Comparison of ENCODE assay signal across 9 cellular contexts in the genomic region with DNA sequence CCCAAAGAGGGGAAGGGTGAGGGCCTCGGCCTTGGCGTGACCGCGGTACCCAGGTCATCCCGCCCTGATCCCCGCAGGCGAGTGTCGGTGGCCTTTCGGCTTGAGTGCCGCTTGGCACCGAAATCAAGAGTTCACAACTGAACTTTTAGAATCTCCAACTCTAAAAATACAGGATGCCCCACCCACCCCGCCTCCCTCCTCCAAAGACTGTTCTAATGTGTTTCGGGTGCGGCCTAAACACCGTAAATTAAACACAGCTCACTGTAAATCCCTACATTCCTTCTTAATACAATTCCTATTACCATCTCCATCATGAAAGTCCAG. TPM values are rescaled to one million over a fixed set of nuclear protein-coding genes. Genes with fewer than 3 reads are reported as not detected.
DNase-seq lines count a peak whose midpoint lies in the region; ATAC-seq and TF ChIP-seq lines count a peak whose summit lies in the region.
"Had no signal": no experiment of that assay in that cellular context is flagged by ENCODE, and none has a peak within 500 bp of the region (broad histone marks: within the 10 kb centered on the region; RNA-seq: fewer than 3 reads in every experiment).

No MANE protein-coding gene starts in this region.

- H3K4me2 ChIP-seq in GM23248 (ENCODE audit: unreplicated experiment): peak overlapping the region; percentile 84

- peak; percentile 53 for DNase-seq in GM23248
- DNase-seq in activated T-cell treated with anti-CD3 and anti-CD28 coated beads, Interleukin-2, amount 50 U/mL, for 72 hours: no peak
- no peak for DNase-seq in right atrium auricular region (ENCODE audit: low spot score)
- DNase-seq in gastrocnemius medialis: no peak
- DNase-seq in ureter (ENCODE audit: low spot score): no peak
- no peak for DNase-seq in NCI-H128 (lab: John Stamatoyannopoulos, UW; ENCODE audit: unreplicated experiment)
- DNase-seq in central memory CD4-positive, alpha-beta T cell: no peak
- DNase-seq: NCI-H187 treated with DMSO at 0.1 percent for 48 hours had no signal

- no peak for ATAC-seq in activated T-cell treated with anti-CD3 and anti-CD28 coated beads, Interleukin-2, amount 50 U/mL, for 72 hours (replicated peaks in 1 of 2)
- ATAC-seq in gastrocnemius medialis (peak in 1 of 2 donors; percentile 2), GM21367 (IDR thresholded peaks at IDR 0.05; ENCODE audit: unreplicated experiment) (no peak)

- peak overlapping the region; percentile 86 for H3K9ac ChIP-seq in GM23248

- H4K20me1 ChIP-seq in GM23248 (ENCODE audit: insufficient read depth): no peaks in the 10 kb centered on the region

- H3K4me1 ChIP-seq in GM23248 (ENCODE audit: insufficient read depth) (peaks cover 5% of the 10 kb centered on the region; the same call in 1 of the 2 replicates), right atrium auricular region (peaks cover 0 to 23% of the 10 kb centered on the region in 2 donors), gastrocnemius medialis (peaks cover 9 to 15% of the 10 kb centered on the region in 2 donors)

- H3F3A ChIP-seq in GM23248 (ENCODE audit: insufficient read depth): no peaks in the 10 kb centered on the region

- H3K9me2 ChIP-seq in GM23248 (ENCODE audit: insufficient read depth): no peaks in the 10 kb centered on the region

- H3K27ac ChIP-seq in GM23248: peak overlapping the region; percentile 27
- peak overlapping the region; percentile 85 to 89 for H3K27ac ChIP-seq in right atrium auricular region
- H3K27ac ChIP-seq in gastrocnemius medialis: peak overlapping the region; percentile 80 to 90 (median 82)

- H3K36me3 ChIP-seq in GM23248 (ENCODE audit: low read depth) (no peaks in the 10 kb centered on the region), right atrium auricular region (no peaks in the 10 kb centered on the region), gastrocnemius medialis (no peaks in the 10 kb centered on the region)

- no peak overlapping the region for H3K27ac Mint-ChIP-seq in activated T-cell treated with anti-CD3 and anti-CD28 coated beads, Interleukin-2, amount 50 U/mL, for 72 hours

- peak overlapping the region; percentile 77 for H3K4me3 ChIP-seq in GM23248
- H3K4me3 ChIP-seq in right atrium auricular region: peak overlapping the region; percentile 60 to 66
- peak overlapping the region; percentile 63 to 68 (median 64) for H3K4me3 ChIP-seq in gastrocnemius medialis

- peaks cover 45% of the 10 kb centered on the region for H3K4me1 Mint-ChIP-seq in activated T-cell treated with anti-CD3 and anti-CD28 coated beads, Interleukin-2, amount 50 U/mL, for 72 hours (ENCODE audit: low read depth)

- H3K4me3 Mint-ChIP-seq in activated T-cell treated with anti-CD3 and anti-CD28 coated beads, Interleukin-2, amount 50 U/mL, for 72 hours: peak overlapping the region; percentile 75 to 80

- WGBS in GM23248 (ENCODE audit: low coverage in 1 of 2, low lambda C conversion rate in 2 of 2, missing lambda C conversion rate in 2 of 2), 2 experiments: 2 to 6% methylated on average over 9 to 15 of the region's 15 CpGs

- H3K79me2 ChIP-seq in GM23248 (ENCODE audit: insufficient read depth): no peaks in the 10 kb centered on the region

- intact Hi-C loops in gastrocnemius medialis (cut with DNase I; ENCODE audit: low total_unique reads): no loop called here

- H3K27me3 ChIP-seq in GM23248 (replicated peaks; ENCODE audit: insufficient read depth): no peaks in the 10 kb centered on the region
- no peaks in the 10 kb centered on the region for H3K27me3 ChIP-seq in right atrium auricular region
- H3K27me3 ChIP-seq in gastrocnemius medialis: no peaks in the 10 kb centered on the region

- no peak for TF ChIP-seq CTCF in right atrium auricular region (IDR thresholded peaks at IDR 0.05)
- no peak for TF ChIP-seq CTCF in gastrocnemius medialis (IDR thresholded peaks at IDR 0.05 in 4 of 5, conservative IDR thresholded peaks at IDR 0.05 in 1 of 5)

- H3K9me3 ChIP-seq in GM23248 (ENCODE audit: low read depth) (no peaks in the 10 kb centered on the region), right atrium auricular region (no peaks in the 10 kb centered on the region), gastrocnemius medialis (no peaks in the 10 kb centered on the region)

- TF ChIP-seq POLR2A in gastrocnemius medialis (IDR thresholded peaks at IDR 0.05): no peak

- H3K27me3 Mint-ChIP-seq in activated T-cell treated with anti-CD3 and anti-CD28 coated beads, Interleukin-2, amount 50 U/mL, for 72 hours (ENCODE audit: low read depth): no peaks in the 10 kb centered on the region

- H2AFZ ChIP-seq in GM23248: peak overlapping the region; percentile 87

- no peaks in the 10 kb centered on the region for H3K36me3 Mint-ChIP-seq in activated T-cell treated with anti-CD3 and anti-CD28 coated beads, Interleukin-2, amount 50 U/mL, for 72 hours (ENCODE audit: insufficient read depth in 2 of 2)

- H3K9me3 Mint-ChIP-seq in activated T-cell treated with anti-CD3 and anti-CD28 coated beads, Interleukin-2, amount 50 U/mL, for 72 hours: no peaks in the 10 kb centered on the region

- in situ Hi-C loops in GM23248 (cut with MboI) (no loop called here), gastrocnemius medialis (cut with MboI; ENCODE audit: low sequenced_read_pairs in 4 of 4) (no loop called here)

RNA-seq across cellular contexts. Expression of gene SCNN1A, which starts 11.4 kb away (rescaled TPM):
- total RNA-seq in GM23248 (2014; rRNA removed; shearing (Covaris generic)): 0.76 TPM in 1 of 2 replicates, not detected in the other
- polyA plus RNA-seq in GM23248 (2016; fragmentation: Nextera tagmentation; extraction: Ambion mirVana): 0.25 and 0.59 TPM in 2 replicates
- under 1 TPM; 0.29 to 0.67 TPM for total RNA-seq in activated T-cell treated with anti-CD3 and anti-CD28 coated beads, Interleukin-2, amount 50 U/mL, for 72 hours
- total RNA-seq in right atrium auricular region (10 to 100 TPM in 1 of 2 donors, 1 to 10 TPM in 1; 2.7 to 18.7 TPM), gastrocnemius medialis (1 to 10 TPM in 1 of 4 donors, under 1 TPM in 2, not detected in 1; 0.20 to 2.0 (median 0.38) TPM), ureter (63.8 TPM)

RNA-seq across cellular contexts. Expression of gene LTBR, which starts 20.0 kb away (rescaled TPM):
- total RNA-seq in GM23248 (2014; rRNA removed; shearing (Covaris generic)): 147 TPM in 2 replicates
- polyA plus RNA-seq in GM23248 (2016; fragmentation: Nextera tagmentation; extraction: Ambion mirVana): 113 and 117 TPM in 2 replicates
- 1 to 10 TPM; 1.3 to 1.9 TPM for total RNA-seq in activated T-cell treated with anti-CD3 and anti-CD28 coated beads, Interleukin-2, amount 50 U/mL, for 72 hours
- total RNA-seq in right atrium auricular region (10 to 100 TPM; 63.6 to 72.1 TPM), gastrocnemius medialis (10 to 100 TPM; 40.2 to 98.6 (median 43.7) TPM), ureter (167 TPM)

RNA-seq across cellular contexts. Expression of gene TNFRSF1A, which starts 22.1 kb away (rescaled TPM):
- total RNA-seq in GM23248 (2014; rRNA removed; shearing (Covaris generic)): 247 and 343 TPM in 2 replicates
- polyA plus RNA-seq in GM23248 (2016; fragmentation: Nextera tagmentation; extraction: Ambion mirVana): 183 and 197 TPM in 2 replicates
- total RNA-seq in activated T-cell treated with anti-CD3 and anti-CD28 coated beads, Interleukin-2, amount 50 U/mL, for 72 hours: 10 to 100 TPM; 48.4 to 52.1 TPM
- total RNA-seq in right atrium auricular region: 100 to 1,000 TPM in 1 of 2 donors, 10 to 100 TPM in 1; 62.9 to 176 TPM
- total RNA-seq in gastrocnemius medialis: 100 to 1,000 TPM; 103 to 220 (median 193) TPM
- total RNA-seq in ureter: 177 TPM

RNA-seq across cellular contexts. Expression of gene PLEKHG6, which starts 53.5 kb away (rescaled TPM):
- not detected in 2 replicates for total RNA-seq in GM23248 (2014; rRNA removed; shearing (Covaris generic))
- 0.30 TPM in 1 of 2 replicates, not detected in the other for polyA plus RNA-seq in GM23248 (2016; fragmentation: Nextera tagmentation; extraction: Ambion mirVana)
- total RNA-seq in activated T-cell treated with anti-CD3 and anti-CD28 coated beads, Interleukin-2, amount 50 U/mL, for 72 hours: not detected
- under 1 TPM in 1 of 2 donors, not detected in 1; 0.51 TPM for total RNA-seq in right atrium auricular region
- under 1 TPM in 1 of 4 donors, not detected in 3; 0.29 TPM for total RNA-seq in gastrocnemius medialis
- 59.7 TPM for total RNA-seq in ureter

Comparison
In these comparisons a context has a peak if more than half of its experiments do, and no peak if none do; other contexts are left out.
1. H3K27ac ChIP-seq: peak in every context shown above with its lines; median percentile 87 in right atrium auricular region; 82 in gastrocnemius medialis; 27 in GM23248.
2. RNA of gene LTBR, which starts 20.0 kb away (total RNA-seq): 167 TPM in ureter (single experiment), 147 TPM in GM23248, 63.6 to 72.1 TPM in right atrium auricular region and 40.2 to 98.6 TPM in gastrocnemius medialis; 1.3 to 1.9 TPM in activated T-cell treated with anti-CD3 and anti-CD28 coated beads, Interleukin-2, amount 50 U/mL, for 72 hours; every median in the first group is over 10 times any median in the second.
3. Peak in every context shown above with its lines, with median percentiles within 50 percentile points of each other: H3K4me3 ChIP-seq.